ENCODE assay signal across 1 cellular context in genomic region chr20:49668878-49669195, GRCh38.
TF ChIP-seq lines count a peak whose summit lies in the region.

No MANE protein-coding gene starts in this region.

TF ChIP-seq in HepG2, 621 proteins besides CTCF, POLR2A, EP300 and RAD21:
- peak; percentile 30; the same call in 1 of the 2 replicates for TF ChIP-seq AHR (CRISPR knock-in tag; IDR thresholded peaks at IDR 0.05)
- TF ChIP-seq ZNF770 (CRISPR knock-in tag; IDR thresholded peaks at IDR 0.05) = peak; percentile 76; the same call in 1 of the 2 replicates
TF ChIP-seq in HepG2: peak in this region for 2; not testable (repeated sequence) for 619.
